1 cellular context compared by ENCODE assay signal in the genomic region with DNA sequence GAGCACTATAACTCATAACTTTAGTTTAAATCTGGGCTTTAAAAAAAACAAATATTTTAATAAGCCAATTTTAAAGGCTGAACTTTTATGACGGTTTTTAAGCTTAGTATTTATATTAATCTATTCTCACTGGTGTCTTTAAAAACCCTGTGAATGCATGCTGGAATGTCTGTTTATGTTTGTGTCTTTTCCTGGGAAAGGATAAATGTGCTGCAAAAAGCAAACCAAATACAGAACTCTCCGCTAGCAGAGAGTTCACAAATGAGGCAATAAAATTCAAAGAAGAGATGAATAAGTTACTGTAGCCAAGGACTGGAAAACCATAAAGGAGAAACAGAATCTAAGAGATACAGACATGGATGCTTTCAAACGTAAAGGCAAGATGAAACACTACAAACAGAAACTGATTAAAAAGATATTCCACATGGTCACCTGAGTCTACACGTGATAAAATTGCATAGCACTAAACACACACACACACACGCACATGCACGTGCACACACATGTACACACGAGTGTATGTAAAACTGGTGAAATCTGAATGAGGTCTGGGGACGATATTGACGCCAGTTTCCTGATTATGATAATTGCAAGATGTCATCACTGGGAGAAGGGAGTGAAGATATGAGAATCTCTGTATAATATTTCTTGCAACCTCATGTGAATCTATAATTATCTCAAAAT.
TF ChIP-seq lines count a peak whose summit lies in the region.

No MANE protein-coding gene starts in this region.

TF ChIP-seq in IMR-90, 13 proteins besides CTCF, POLR2A, EP300 and RAD21 (continued from another document):
- no peak for TF ChIP-seq ELK1 (IDR thresholded peaks at IDR 0.05; ENCODE audit: borderline replicate concordance, low read depth, low read length)
TF ChIP-seq in IMR-90: peak in this region for 0.
